In the genomic region with DNA sequence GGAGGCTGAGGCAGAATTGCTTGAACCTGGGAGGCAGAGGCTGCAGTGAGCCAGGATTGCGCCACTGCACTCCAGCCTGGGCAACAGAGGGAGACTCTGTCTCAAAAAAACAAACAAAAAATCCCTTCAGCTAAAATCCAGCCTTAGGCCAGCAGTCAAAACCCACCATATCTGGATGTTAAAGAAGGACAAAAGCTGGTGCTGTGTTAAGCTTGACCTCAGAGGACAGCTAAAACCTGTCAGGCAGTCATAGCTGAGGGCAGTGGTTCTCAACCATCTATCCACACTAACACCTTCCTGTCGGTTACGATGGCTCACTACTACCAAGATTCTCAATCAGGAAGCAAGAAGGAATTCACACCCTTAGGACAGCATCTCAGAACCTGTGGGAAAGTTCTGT, we compare ENCODE assay signal across 34 cellular contexts.
"Had no signal": no experiment of that assay in that cellular context is flagged by ENCODE, and none has a peak within 500 bp of the region (broad histone marks: within the 10 kb centered on the region; RNA-seq: fewer than 3 reads in every experiment).

No MANE protein-coding gene starts in this region.

- DNase-seq: activated B cell treated with CpG ODN at 0.5 μM for 24 hours; activated CD4-positive, alpha-beta memory T cell treated with anti-CD3 and anti-CD28 coated beads for 36 hours; activated CD4-positive, alpha-beta T cell treated with anti-CD3 and anti-CD28 coated beads for 4 hours; activated CD4-positive, alpha-beta T cell treated with anti-CD3 and anti-CD28 coated beads, Interleukin-2, amount 10 ng/mL, durations not matched to agents 24 days and 14 days; activated CD4-positive, alpha-beta T cell treated with anti-CD3 and anti-CD28 coated beads, Interleukin-2, amount 50 U/mL, for 1 hour; activated CD4-positive, alpha-beta T cell treated with anti-CD3 and anti-CD28 coated beads, Interleukin-2, amount 50 U/mL, for 4 hours; activated CD4-positive, CD25-positive, alpha-beta regulatory T cell treated with anti-CD3 and anti-CD28 coated beads, Interleukin-2, amount 50 U/mL, for 72 hours; activated CD8-positive, alpha-beta memory T cell treated with anti-CD3 and anti-CD28 coated beads, Interleukin-2, amount 50 U/mL, for 4 hours; activated CD8-positive, alpha-beta T cell treated with anti-CD3 and anti-CD28 coated beads for 36 hours; activated effector memory CD4-positive, alpha-beta T cell treated with anti-CD3 and anti-CD28 coated beads, Interleukin-2, amount 50 U/mL, for 16 hours; activated gamma-delta T cell treated with Interleukin-2 at 50 U/mL for 16 hours; activated naive CD4-positive, alpha-beta T cell; activated naive CD4-positive, alpha-beta T cell treated with anti-CD3 and anti-CD28 coated beads for 36 hours; activated naive CD4-positive, alpha-beta T cell treated with anti-CD3 and anti-CD28 coated beads, Interleukin-2, amount 50 U/mL, for 16 hours; activated naive CD8-positive, alpha-beta T cell treated with anti-CD3 and anti-CD28 coated beads for 36 hours; activated T-cell treated with anti-CD3 and anti-CD28 coated beads for 4 hours; activated T-cell treated with anti-CD3 and anti-CD28 coated beads, Interleukin-2, amount 50 U/mL, for 1 hour; activated T-cell treated with anti-CD3 and anti-CD28 coated beads, Interleukin-2, amount 50 U/mL, for 4 hours; activated T-cell treated with anti-CD3 and anti-CD28 coated beads, Interleukin-2, amount 50 U/mL, for 72 hours; adrenal gland; amniotic stem cell; aorta; body of pancreas; brain microvascular endothelial cell; central memory CD4-positive, alpha-beta T cell; T-helper 2 cell; T-helper 9 cell had no signal

- H3K4me1 ChIP-seq: body of pancreas, breast epithelium had no signal

- H3K27ac ChIP-seq: adrenal gland, body of pancreas, brain microvascular endothelial cell, breast epithelium, VCaP had no signal

- H3K36me3 Mint-ChIP-seq: activated CD4-positive, alpha-beta memory T cell treated with anti-CD3 and anti-CD28 coated beads for 36 hours; activated naive CD8-positive, alpha-beta T cell treated with anti-CD3 and anti-CD28 coated beads for 36 hours had no signal

- H3K27me3 ChIP-seq: adrenal gland, body of pancreas, brain microvascular endothelial cell, breast epithelium had no signal

- H3K4me1 Mint-ChIP-seq: activated CD4-positive, alpha-beta T cell treated with anti-CD3 and anti-CD28 coated beads, Interleukin-2, amount 10 ng/mL, durations not matched to agents 24 days and 14 days; activated naive CD8-positive, alpha-beta T cell treated with anti-CD3 and anti-CD28 coated beads for 36 hours; activated T-helper 17 cell treated with anti-CD3 and anti-CD28 coated beads, Interleukin-2, amount 50 U/mL, for 72 hours had no signal

- H3K4me3 Mint-ChIP-seq: activated B cell treated with CpG ODN at 0.5 μM for 24 hours; activated CD4-positive, alpha-beta memory T cell treated with anti-CD3 and anti-CD28 coated beads for 36 hours; activated CD4-positive, alpha-beta T cell treated with anti-CD3 and anti-CD28 coated beads, Interleukin-2, amount 10 ng/mL, durations not matched to agents 24 days and 14 days; activated CD8-positive, alpha-beta T cell treated with anti-CD3 and anti-CD28 coated beads for 36 hours; activated naive CD4-positive, alpha-beta T cell treated with anti-CD3 and anti-CD28 coated beads for 36 hours; activated naive CD8-positive, alpha-beta T cell treated with anti-CD3 and anti-CD28 coated beads for 36 hours; activated T-cell treated with anti-CD3 and anti-CD28 coated beads, Interleukin-2, amount 50 U/mL, for 4 hours; activated T-cell treated with anti-CD3 and anti-CD28 coated beads, Interleukin-2, amount 50 U/mL, for 72 hours; activated T-helper 1 cell treated with anti-CD3 and anti-CD28 coated beads, Interleukin-12 subunit alpha, Interleukin-12 subunit beta, Interleukin-2, Interleukin-4 antibody, amounts not matched to agents 30 ng/mL and 10 ng/mL and 1 ng/mL, durations not matched to agents 14 hours and 24 hours and 36 hours; activated T-helper 17 cell treated with anti-CD3 and anti-CD28 coated beads, Interleukin-2, amount 50 U/mL, for 72 hours; T-helper 1 cell treated with Interleukin-12 subunit alpha and Interleukin-12 subunit beta and Interleukin-4 antibody, amounts not matched to agents 30 μg/mL and 1 μg/mL, for 36 hours; T-helper 2 cell treated with Interferon-gamma antibody and Interleukin-4, amounts not matched to agents 5 μg/mL and 100 μg/mL, for 36 hours had no signal

- ATAC-seq: activated CD8-positive, alpha-beta T cell treated with anti-CD3 and anti-CD28 coated beads for 36 hours; activated naive CD4-positive, alpha-beta T cell treated with anti-CD3 and anti-CD28 coated beads, Interleukin-2, amount 50 U/mL, for 72 hours; activated T-cell treated with anti-CD3 and anti-CD28 coated beads, Interleukin-2, amount 50 U/mL, for 4 hours; activated T-cell treated with anti-CD3 and anti-CD28 coated beads, Interleukin-2, amount 50 U/mL, for 72 hours; activated T-helper 17 cell treated with anti-CD3 and anti-CD28 coated beads, Interleukin-2, amount 50 U/mL, for 72 hours; body of pancreas had no signal

- H3K9me3 Mint-ChIP-seq: activated CD8-positive, alpha-beta T cell treated with anti-CD3 and anti-CD28 coated beads for 36 hours; activated naive CD4-positive, alpha-beta T cell treated with anti-CD3 and anti-CD28 coated beads for 36 hours; activated naive CD8-positive, alpha-beta T cell treated with anti-CD3 and anti-CD28 coated beads for 36 hours; activated T-cell treated with anti-CD3 and anti-CD28 coated beads, Interleukin-2, amount 50 U/mL, for 72 hours; T-helper 2 cell treated with Interferon-gamma antibody and Interleukin-4, amounts not matched to agents 5 μg/mL and 100 μg/mL, for 36 hours had no signal

- H3K4me3 ChIP-seq: adrenal gland, body of pancreas, breast epithelium had no signal

- H3K36me3 ChIP-seq: adrenal gland, brain microvascular endothelial cell, breast epithelium had no signal

- H3K27ac Mint-ChIP-seq: activated B cell treated with CpG ODN at 0.5 μM for 24 hours; activated CD4-positive, alpha-beta memory T cell treated with anti-CD3 and anti-CD28 coated beads for 36 hours; activated CD4-positive, alpha-beta T cell treated with anti-CD3 and anti-CD28 coated beads, Interleukin-2, amount 10 ng/mL, durations not matched to agents 24 days and 14 days; activated CD8-positive, alpha-beta T cell treated with anti-CD3 and anti-CD28 coated beads for 36 hours; activated naive CD4-positive, alpha-beta T cell treated with anti-CD3 and anti-CD28 coated beads for 36 hours; activated naive CD4-positive, alpha-beta T cell treated with anti-CD3 and anti-CD28 coated beads, Interleukin-2, amount 50 U/mL, for 72 hours; activated naive CD8-positive, alpha-beta T cell treated with anti-CD3 and anti-CD28 coated beads for 36 hours; activated T-cell treated with anti-CD3 and anti-CD28 coated beads, Interleukin-2, amount 50 U/mL, for 72 hours; activated T-helper 1 cell treated with anti-CD3 and anti-CD28 coated beads, Interleukin-12 subunit alpha, Interleukin-12 subunit beta, Interleukin-2, Interleukin-4 antibody, amounts not matched to agents 30 ng/mL and 10 ng/mL and 1 ng/mL, durations not matched to agents 14 hours and 24 hours and 36 hours; activated T-helper 17 cell treated with anti-CD3 and anti-CD28 coated beads, Interleukin-2, amount 50 U/mL, for 72 hours; T-helper 1 cell treated with Interleukin-12 subunit alpha and Interleukin-12 subunit beta and Interleukin-4 antibody, amounts not matched to agents 30 μg/mL and 1 μg/mL, for 36 hours; T-helper 2 cell treated with Interferon-gamma antibody and Interleukin-4, amounts not matched to agents 5 μg/mL and 100 μg/mL, for 36 hours had no signal
